8 cellular contexts compared by ENCODE assay signal in genomic region chr20:62953167-62953838, GRCh38. TPM values are rescaled to one million over a fixed set of nuclear protein-coding genes. Genes with fewer than 3 reads are reported as not detected.
DNase-seq lines count a peak whose midpoint lies in the region; ATAC-seq, FAIRE-seq and TF ChIP-seq lines count a peak whose summit lies in the region.

No MANE protein-coding gene starts in this region.

- peak overlapping the region in 1 of 2 experiments; percentile 94 for H3K14ac ChIP-seq in mesenchymal stem cell (ENCODE audit: low read length in 2 of 2)

- CTCF ChIA-PET in activated naive CD4-positive, alpha-beta T cell treated with anti-CD3 and anti-CD28 coated beads, Interleukin-2, amount 10 ng/mL, durations not matched to agents 7 days and 5 days (lab: Charles Lee) = interaction anchor here (1.1 to 1.9 kb wide), 4 partner anchors 17 to 53 kb away, joined by 3 to 10 read pairs (median 4); no protein-coding TSS in a partner anchor

- H3K36me3 Mint-ChIP-seq in activated naive CD4-positive, alpha-beta T cell treated with anti-CD3 and anti-CD28 coated beads, Interleukin-2, amount 10 ng/mL, durations not matched to agents 7 days and 5 days = peaks cover 34% of the 10 kb centered on the region
- H3K36me3 Mint-ChIP-seq in astrocyte (ENCODE audit: low read depth, unreplicated experiment) = peaks cover 25% of the 10 kb centered on the region

- peaks cover 7% of the 10 kb centered on the region for H3K4me1 ChIP-seq in astrocyte (ENCODE audit: insufficient read depth, low read length)
- peaks cover 23% of the 10 kb centered on the region for H3K4me1 ChIP-seq in mesenchymal stem cell (ENCODE audit: control insufficient read depth, insufficient read depth, low read depth, low read length)
- peaks cover 31% of the 10 kb centered on the region for H3K4me1 ChIP-seq in vagina

- H3K36me3 ChIP-seq in astrocyte (ENCODE audit: insufficient read depth, low read length) (peaks cover 7% of the 10 kb centered on the region), mesenchymal stem cell (ENCODE audit: control insufficient read depth in 1 of 2, insufficient read depth in 2 of 2, low read depth in 1 of 2, low read length in 2 of 2) (peaks cover 31 to 38% of the 10 kb centered on the region in 2 experiments), vagina (peaks cover 0 to 17% of the 10 kb centered on the region in 2 donors)

- no peak overlapping the region for H2BK5ac ChIP-seq in mesenchymal stem cell (ENCODE audit: low read depth, low read length, poor library complexity, severe bottlenecking)

- ATAC-seq in GM19397 (IDR thresholded peaks at IDR 0.05; ENCODE audit: unreplicated experiment) = no peak

- H3K4ac ChIP-seq in mesenchymal stem cell (ENCODE audit: low read depth in 1 of 2, low read length in 2 of 2) = peak overlapping the region; percentile 81 to 90

- H3K18ac ChIP-seq in mesenchymal stem cell (ENCODE audit: low read depth in 1 of 2, low read length in 2 of 2) = peak overlapping the region; percentile 61 to 95

- peaks cover 43% of the 10 kb centered on the region for H3K4me1 Mint-ChIP-seq in activated naive CD4-positive, alpha-beta T cell treated with anti-CD3 and anti-CD28 coated beads, Interleukin-2, amount 10 ng/mL, durations not matched to agents 7 days and 5 days
- peaks cover 5% of the 10 kb centered on the region for H3K4me1 Mint-ChIP-seq in astrocyte (ENCODE audit: low read depth, unreplicated experiment)

- H3K4me3 ChIP-seq in astrocyte (ENCODE audit: insufficient read depth, low read depth, low read length) = peak overlapping the region; percentile 14
- peak overlapping the region in 1 of 2 experiments; percentile 66 for H3K4me3 ChIP-seq in mesenchymal stem cell (ENCODE audit: insufficient read depth in 1 of 2, low read depth in 1 of 2, low read length in 2 of 2)
- peak overlapping the region; percentile 38 to 41 for H3K4me3 ChIP-seq in vagina

- peak overlapping the region; percentile 65 for H2AK5ac ChIP-seq in mesenchymal stem cell (ENCODE audit: low read length, severe bottlenecking)

- peak overlapping the region in 1 of 2 experiments; percentile 83 for H3K23ac ChIP-seq in mesenchymal stem cell (ENCODE audit: low read length in 2 of 2)

- peaks cover 4% of the 10 kb centered on the region for H3K27me3 Mint-ChIP-seq in activated naive CD4-positive, alpha-beta T cell treated with anti-CD3 and anti-CD28 coated beads, Interleukin-2, amount 10 ng/mL, durations not matched to agents 7 days and 5 days
- H3K27me3 Mint-ChIP-seq in astrocyte (ENCODE audit: low read depth, unreplicated experiment) = no peaks in the 10 kb centered on the region

- FAIRE-seq in astrocyte (lab: Jason Lieb, UNC) = no peak

- H3K9ac ChIP-seq in astrocyte (ENCODE audit: low read length) (peak overlapping the region; percentile 57), mesenchymal stem cell (ENCODE audit: low read length) (peak overlapping the region; percentile 76)

- WGBS in mesenchymal stem cell = 82% methylated on average over 16 of the region's 16 CpGs

- H4K8ac ChIP-seq in mesenchymal stem cell (ENCODE audit: low read length) = peak overlapping the region; percentile 92

- H4K20me1 ChIP-seq in astrocyte (ENCODE audit: insufficient read depth, low read length) = peaks cover 11% of the 10 kb centered on the region

- H3K79me1 ChIP-seq in mesenchymal stem cell (replicated peaks; ENCODE audit: low read length, poor library complexity, severe bottlenecking) = peaks cover 12% of the 10 kb centered on the region

- peaks cover 6% of the 10 kb centered on the region for H3K9me3 Mint-ChIP-seq in activated naive CD4-positive, alpha-beta T cell treated with anti-CD3 and anti-CD28 coated beads, Interleukin-2, amount 10 ng/mL, durations not matched to agents 7 days and 5 days
- peaks cover 2% of the 10 kb centered on the region for H3K9me3 Mint-ChIP-seq in astrocyte (ENCODE audit: unreplicated experiment)

- intact Hi-C loops in vagina (cut with DNase I) = no loop called here

- peaks cover 4% of the 10 kb centered on the region for H3K79me2 ChIP-seq in astrocyte (ENCODE audit: insufficient read depth, low read length)

- H4K91ac ChIP-seq in mesenchymal stem cell (ENCODE audit: low read length) = peak overlapping the region; percentile 97

- H2AFZ ChIP-seq in astrocyte (ENCODE audit: low read depth, low read length) = peak overlapping the region; percentile 40
- H2AFZ ChIP-seq in mesenchymal stem cell (ENCODE audit: low read depth, low read length) = peak overlapping the region; percentile 46

- H3K27ac ChIP-seq in astrocyte (ENCODE audit: low read depth, low read length) = no peak overlapping the region
- peak overlapping the region; percentile 27 for H3K27ac ChIP-seq in mesenchymal stem cell (ENCODE audit: low read length, poor library complexity, severe bottlenecking)
- peak overlapping the region; percentile 86 for H3K27ac ChIP-seq in vagina

- peak overlapping the region; percentile 28 to 96 for H2BK12ac ChIP-seq in mesenchymal stem cell (ENCODE audit: low read length in 2 of 2)

- peak overlapping the region; percentile 80 for H3K4me3 Mint-ChIP-seq in activated naive CD4-positive, alpha-beta T cell treated with anti-CD3 and anti-CD28 coated beads, Interleukin-2, amount 10 ng/mL, durations not matched to agents 7 days and 5 days
- H3K4me3 Mint-ChIP-seq in astrocyte (ENCODE audit: unreplicated experiment) = peak overlapping the region; percentile 66

- H3K4me2 ChIP-seq in astrocyte (ENCODE audit: low read length) = peak overlapping the region; percentile 73
- peak overlapping the region; percentile 42 for H3K4me2 ChIP-seq in mesenchymal stem cell (ENCODE audit: low read length, poor library complexity, severe bottlenecking)

- peak overlapping the region; percentile 97 for H3K27ac Mint-ChIP-seq in activated naive CD4-positive, alpha-beta T cell treated with anti-CD3 and anti-CD28 coated beads, Interleukin-2, amount 10 ng/mL, durations not matched to agents 7 days and 5 days
- H3K27ac Mint-ChIP-seq in astrocyte (ENCODE audit: unreplicated experiment) = no peak overlapping the region

- H3K27me3 ChIP-seq in astrocyte (ENCODE audit: insufficient read depth, low read length) (no peaks in the 10 kb centered on the region), mesenchymal stem cell (ENCODE audit: control insufficient read depth in 1 of 2, insufficient read depth in 1 of 2, low read length in 2 of 2) (no peaks in the 10 kb centered on the region), vagina (no peaks in the 10 kb centered on the region)

- DNase-seq in activated naive CD4-positive, alpha-beta T cell treated with anti-CD3 and anti-CD28 coated beads, Interleukin-2, amount 10 ng/mL, durations not matched to agents 7 days and 5 days = no peak
- DNase-seq in activated naive CD4-positive, alpha-beta T cell treated with anti-CD3 and anti-CD28 coated beads, Interleukin-2, amount 50 U/mL, for 16 hours = no peak
- DNase-seq in astrocyte (ENCODE audit: low read depth) (no peak), mesenchymal stem cell (peak; percentile 9), vagina (ENCODE audit: extremely low spot score in 2 of 2) (no peak), NCI-H2081 treated with DMSO at 0.1 percent for 48 hours (lab: John Stamatoyannopoulos, UW) (no peak), amygdala (lab: John Stamatoyannopoulos, UW) (no peak)

- peak overlapping the region; percentile 20 for H2BK120ac ChIP-seq in mesenchymal stem cell (ENCODE audit: low read depth, low read length)

- TF ChIP-seq CTCF in astrocyte (IDR thresholded peaks at IDR 0.05; ENCODE audit: insufficient read depth, low read depth, low read length) (no peak), vagina (IDR thresholded peaks at IDR 0.05) (no peak)

- peaks cover 4% of the 10 kb centered on the region for H3K9me3 ChIP-seq in astrocyte (ENCODE audit: insufficient read depth, low read depth, low read length)
- H3K9me3 ChIP-seq in mesenchymal stem cell (ENCODE audit: control insufficient read depth, low read length) = peaks cover 6% of the 10 kb centered on the region
- no peaks in the 10 kb centered on the region for H3K9me3 ChIP-seq in vagina

- no peak for TF ChIP-seq POLR2A in vagina (IDR thresholded peaks at IDR 0.05)

- H2BK15ac ChIP-seq in mesenchymal stem cell (ENCODE audit: low read depth, poor library complexity, severe bottlenecking) = peak overlapping the region; percentile 68

RNA-seq across cellular contexts. Expression of gene SLC17A9, which starts 0.8 kb away (rescaled TPM):
- 11.6 and 12.4 TPM in 2 replicates for total RNA-seq in astrocyte
- polyA plus RNA-seq in mesenchymal stem cell (2013, experiment 1 of 2) = 14.8 TPM
- 13.7 TPM for polyA plus RNA-seq in mesenchymal stem cell (2013, experiment 2 of 2)
- total RNA-seq in vagina = 2.5 TPM

RNA-seq across cellular contexts. Expression of gene GID8, which starts 15.4 kb away (rescaled TPM):
- 37.1 and 37.3 TPM in 2 replicates for total RNA-seq in astrocyte
- 18.0 TPM for polyA plus RNA-seq in mesenchymal stem cell (2013, experiment 1 of 2)
- 18.3 TPM for polyA plus RNA-seq in mesenchymal stem cell (2013, experiment 2 of 2)
- total RNA-seq in vagina = 30.2 TPM

RNA-seq across cellular contexts. Expression of gene DIDO1, which starts 27.0 kb away (rescaled TPM):
- 39.0 and 39.2 TPM in 2 replicates for total RNA-seq in astrocyte
- 19.5 TPM for polyA plus RNA-seq in mesenchymal stem cell (2013, experiment 1 of 2)
- 18.9 TPM for polyA plus RNA-seq in mesenchymal stem cell (2013, experiment 2 of 2)
- total RNA-seq in vagina = 58.7 TPM

RNA-seq across cellular contexts. Expression of gene BHLHE23, which starts 53.5 kb away (rescaled TPM):
- not detected in 2 replicates for total RNA-seq in astrocyte
- polyA plus RNA-seq in mesenchymal stem cell (2013, experiment 1 of 2) = not detected
- polyA plus RNA-seq in mesenchymal stem cell (2013, experiment 2 of 2) = not detected
- not detected for total RNA-seq in vagina
